ENCODE assay signal across 21 cellular contexts in genomic region chr16:15046692-15047376, GRCh38.
"Had no signal": no experiment of that assay in that cellular context is flagged by ENCODE, and none has a peak within 500 bp of the region (broad histone marks: within the 10 kb centered on the region; RNA-seq: fewer than 3 reads in every experiment).

No MANE protein-coding gene starts in this region.

- H3K9me3 ChIP-seq: body of pancreas, colonic mucosa, tibial nerve had no signal

- H3K4me3 ChIP-seq: body of pancreas, colonic mucosa, smooth muscle cell, tibial nerve had no signal

- H3K4me2 ChIP-seq: smooth muscle cell had no signal

- H3K27ac Mint-ChIP-seq: natural killer cell had no signal

- H3K36me3 ChIP-seq: colonic mucosa had no signal

- H3K4me3 Mint-ChIP-seq: natural killer cell had no signal

- H3K4me1 ChIP-seq: colonic mucosa had no signal

- DNase-seq: activated CD4-positive, alpha-beta T cell treated with anti-CD3 and anti-CD28 coated beads, Interleukin-2, amount 50 U/mL, for 48 hours; activated effector memory CD4-positive, alpha-beta T cell treated with Interleukin-2 at 50 U/mL for 16 hours; body of pancreas; central memory CD4-positive, alpha-beta T cell; colonic mucosa; foreskin fibroblast; kidney glomerular epithelial cell; left ventricle myocardium superior; mesenchymal stem cell; natural killer cell; nucleus accumbens; stimulated activated CD4-positive, alpha-beta T cell treated with anti-CD3 and anti-CD28 coated beads, Interleukin-4, amount 100 ng/mL, for 4 hours; stimulated activated CD8-positive, alpha-beta memory T cell treated with anti-CD3 and anti-CD28 coated beads, Interleukin-4, amount 100 ng/mL, for 48 hours; stimulated activated naive CD4-positive, alpha-beta T cell treated with Interleukin-2 at 50 U/mL for 16 hours; substantia nigra had no signal

- H3K36me3 Mint-ChIP-seq: natural killer cell had no signal

- FAIRE-seq: endothelial cell of umbilical vein had no signal

- ATAC-seq: activated naive CD4-positive, alpha-beta T cell treated with anti-CD3 and anti-CD28 coated beads, Interleukin-2, amount 50 U/mL, for 72 hours; left ventricle myocardium superior; natural killer cell; right cardiac atrium had no signal

- H3K27ac ChIP-seq: colonic mucosa, tibial nerve, VCaP had no signal

- H3K9me3 Mint-ChIP-seq: activated naive CD4-positive, alpha-beta T cell treated with anti-CD3 and anti-CD28 coated beads, Interleukin-2, amount 50 U/mL, for 72 hours; natural killer cell had no signal
